8 cellular contexts compared by ENCODE assay signal in the genomic region with DNA sequence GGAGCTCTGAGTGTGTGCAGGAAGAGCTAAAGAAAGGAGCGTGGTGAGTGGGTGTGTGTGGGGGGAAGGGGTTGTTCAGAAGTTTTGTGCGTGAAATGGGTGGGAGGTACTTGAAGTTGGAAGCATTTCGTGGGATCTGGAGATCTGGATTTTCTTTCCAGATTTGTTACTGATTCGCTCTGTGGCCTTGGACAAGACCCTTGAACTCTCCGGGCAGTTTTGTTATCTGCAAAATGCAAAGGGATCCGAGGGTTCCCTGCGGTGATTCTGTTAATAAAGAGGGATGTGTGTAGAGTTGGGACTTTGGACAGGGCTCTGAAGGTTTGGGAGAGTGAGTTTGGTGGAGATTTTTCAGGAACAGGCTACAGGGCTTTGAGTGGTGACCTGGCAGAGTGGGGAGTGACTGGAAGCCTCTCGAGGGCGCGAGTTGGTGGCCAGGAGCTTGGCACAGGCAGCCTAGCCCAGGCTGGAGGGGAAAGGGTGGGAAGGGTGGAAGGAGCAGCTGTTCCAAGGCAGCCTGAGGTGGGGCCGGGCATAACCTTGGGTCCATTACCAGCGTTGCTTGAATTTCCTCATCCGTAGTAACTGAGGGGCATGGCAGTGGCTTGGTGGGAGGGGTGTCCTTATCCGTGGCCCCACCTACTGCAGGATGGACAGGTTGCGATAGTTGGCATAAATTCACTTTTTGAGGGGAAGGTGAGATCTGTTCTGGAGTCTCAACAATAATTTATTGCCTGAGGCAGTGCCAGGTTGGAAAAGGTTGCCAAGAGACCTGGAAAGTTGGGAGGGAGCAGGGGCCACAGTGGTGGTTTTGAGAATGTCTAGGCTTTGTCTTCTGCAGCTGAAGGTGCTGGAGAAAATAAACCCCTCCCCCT. TPM values are rescaled to one million over a fixed set of nuclear protein-coding genes. Genes with fewer than 3 reads are reported as not detected.
DNase-seq lines count a peak whose midpoint lies in the region; ATAC-seq, FAIRE-seq and TF ChIP-seq lines count a peak whose summit lies in the region.

No MANE protein-coding gene starts in this region.

- no peak overlapping the region for H3K4me3 ChIP-seq in CD8-positive, alpha-beta T cell (ENCODE audit: low read depth, low read length)
- peak overlapping the region; percentile 95 for H3K4me3 ChIP-seq in Karpas-422 (ENCODE audit: low read length)
- H3K4me3 ChIP-seq in GM12878, result peak overlapping the region; percentile 100
- peak overlapping the region; percentile 94 to 97 for H3K4me3 ChIP-seq in testis

- no peak for TF ChIP-seq CTCF in CD8-positive, alpha-beta T cell (IDR thresholded peaks at IDR 0.05)
- TF ChIP-seq CTCF in GM12878 (IDR thresholded peaks at IDR 0.05 in 2 of 3, conservative IDR thresholded peaks at IDR 0.05 in 1 of 3; ENCODE audit: control insufficient read depth in 2 of 3, extremely low read depth in 1 of 3, insufficient read depth in 1 of 3, low read depth in 3 of 3, low read length in 3 of 3) (no peak), testis (IDR thresholded peaks at IDR 0.05) (no peak)

- peaks cover 7% of the 10 kb centered on the region for H3K36me3 Mint-ChIP-seq in CD8-positive, alpha-beta T cell

- peaks cover 41% of the 10 kb centered on the region for H3K27me3 Mint-ChIP-seq in CD8-positive, alpha-beta T cell (ENCODE audit: low read depth)

- TF ChIP-seq RAD21 in GM12878 (IDR thresholded peaks at IDR 0.05; ENCODE audit: insufficient read depth, low read depth, low read length), result no peak

- SMC1A ChIA-PET in GM12878 (lab: Charles Lee; ENCODE audit: uncharacterized antibody, unreplicated experiment), result interaction anchor here (0.9 to 1.4 kb wide), 4 partner anchors 13 to 105 kb away, joined by 3 read pairs; no protein-coding TSS in a partner anchor

- no peak overlapping the region for H3K27ac ChIP-seq in CD8-positive, alpha-beta T cell (ENCODE audit: low read depth, low read length)
- H3K27ac ChIP-seq in Karpas-422 (ENCODE audit: low read length) (peak overlapping the region; percentile 66), GM12878 (ENCODE audit: control insufficient read depth, insufficient read depth) (peak overlapping the region; percentile 79), layer of hippocampus (ENCODE audit: low read depth, low read length) (peak overlapping the region; percentile 92), testis (peak overlapping the region; percentile 65 to 90)

- H3K27ac Mint-ChIP-seq in CD8-positive, alpha-beta T cell, result no peak overlapping the region

- no peak for ATAC-seq in CD8-positive, alpha-beta T cell
- ATAC-seq in GM12878 (no peak), GM18861 (IDR thresholded peaks at IDR 0.05; ENCODE audit: unreplicated experiment) (no peak)

- H2AFZ ChIP-seq in Karpas-422 (ENCODE audit: low read length) (no peak overlapping the region), GM12878 (ENCODE audit: control insufficient read depth, low read depth, low read length) (no peak overlapping the region)

- peaks cover 41% of the 10 kb centered on the region for H3K4me1 Mint-ChIP-seq in CD8-positive, alpha-beta T cell (ENCODE audit: low read depth)

- WGBS in GM12878 (ENCODE audit: insufficient coverage, insufficient replicate concordance, low lambda C conversion rate, missing lambda C conversion rate), result 35% methylated on average over 15 of the region's 15 CpGs
- 21 to 22% methylated on average over 15 of the region's 15 CpGs for WGBS in testis, 2 donors

- H3K4me2 ChIP-seq in Karpas-422 (ENCODE audit: low read depth, low read length, poor library complexity, severe bottlenecking) (peak overlapping the region; percentile 82), GM12878 (ENCODE audit: control insufficient read depth, insufficient read depth) (peak overlapping the region; percentile 97)

- BruUV-seq in GM12878 (replicated peaks; lab: Mats Ljungman, UMichigan), result no TSS peak

- no peaks in the 10 kb centered on the region for H3K9me3 ChIP-seq in CD8-positive, alpha-beta T cell (ENCODE audit: low read length)
- H3K9me3 ChIP-seq in Karpas-422 (ENCODE audit: low read length), result no peaks in the 10 kb centered on the region
- no peaks in the 10 kb centered on the region for H3K9me3 ChIP-seq in GM12878 (replicated peaks; ENCODE audit: control insufficient read depth, insufficient read depth, low read length)
- no peaks in the 10 kb centered on the region for H3K9me3 ChIP-seq in testis

- H3K36me3 ChIP-seq in CD8-positive, alpha-beta T cell (ENCODE audit: insufficient read depth, low read length), result no peaks in the 10 kb centered on the region
- H3K36me3 ChIP-seq in Karpas-422 (ENCODE audit: insufficient read depth, low read length), result no peaks in the 10 kb centered on the region
- no peaks in the 10 kb centered on the region for H3K36me3 ChIP-seq in GM12878 (ENCODE audit: control insufficient read depth in 2 of 2, insufficient read depth in 2 of 2, low read length in 1 of 2)
- no peaks in the 10 kb centered on the region for H3K36me3 ChIP-seq in testis (ENCODE audit: low read depth, missing control alignments)

- intact Hi-C loops in CD8-positive, alpha-beta T cell (cut with DNase I, micrococcal nuclease), result loop anchor here (5.0 kb wide), 3 partner anchors 33 to 88 kb away; no protein-coding TSS in a partner anchor
- intact Hi-C loops in GM12878 (cut with micrococcal nuclease; ENCODE audit: unreplicated experiment) (loop anchor here (5.0 kb wide), 1 partner anchor 38 kb away; no protein-coding TSS in a partner anchor), testis (cut with DNase I; ENCODE audit: low total_unique reads) (loop anchor here (10.0 kb wide), 1 partner anchor 75 kb away; no protein-coding TSS in a partner anchor)

- H4K20me1 ChIP-seq in Karpas-422 (ENCODE audit: insufficient read depth, low read depth, low read length), result peaks cover 12% of the 10 kb centered on the region
- H4K20me1 ChIP-seq in GM12878 (ENCODE audit: control insufficient read depth, insufficient read depth), result no peaks in the 10 kb centered on the region; the same call in 1 of the 2 replicates

- H3K79me2 ChIP-seq in Karpas-422 (ENCODE audit: low read length) (peaks cover 70% of the 10 kb centered on the region), GM12878 (ENCODE audit: control insufficient read depth, insufficient read depth, low read length) (peaks cover 69% of the 10 kb centered on the region)

- FAIRE-seq in GM12878 (lab: Jason Lieb, UNC), result no peak

- no peaks in the 10 kb centered on the region for H3K9me2 ChIP-seq in Karpas-422 (replicated peaks; ENCODE audit: insufficient read depth, low read length)

- RAD21 ChIA-PET in GM12878 (lab: Charles Lee; ENCODE audit: unreplicated experiment), result interaction anchor here (0.6 to 1.3 kb wide), 4 partner anchors 37 to 281 kb away, joined by 3 to 4 read pairs (median 4); a partner anchor contains a TSS

- peak overlapping the region; percentile 92 for H3K9ac ChIP-seq in Karpas-422 (ENCODE audit: low read length)
- peak overlapping the region; percentile 95 for H3K9ac ChIP-seq in GM12878 (ENCODE audit: control insufficient read depth, insufficient read depth, low read length)

- no peaks in the 10 kb centered on the region for H3K9me3 Mint-ChIP-seq in CD8-positive, alpha-beta T cell

- CTCF ChIA-PET in CD8-positive, alpha-beta T cell (lab: Charles Lee), result interaction anchor here (0.6 to 7.2 kb wide), 5 partner anchors 14 to 281 kb away, joined by 3 to 49 read pairs (median 3); a partner anchor contains a TSS
- CTCF ChIA-PET in GM12878 (lab: Yijun Ruan, JAX), result interaction anchor here (0.6 to 6.5 kb wide), 5 partner anchors 10 to 281 kb away, joined by 3 to 53 read pairs (median 4); a partner anchor contains a TSS

- peak overlapping the region; percentile 91 for H3K4me3 Mint-ChIP-seq in CD8-positive, alpha-beta T cell

- H3K27me3 ChIP-seq in CD8-positive, alpha-beta T cell (ENCODE audit: insufficient read depth, low read length), result peaks cover 16% of the 10 kb centered on the region
- no peaks in the 10 kb centered on the region for H3K27me3 ChIP-seq in Karpas-422 (ENCODE audit: low read length)
- H3K27me3 ChIP-seq in GM12878 (replicated peaks in 1 of 2; ENCODE audit: control insufficient read depth in 2 of 2, insufficient read depth in 2 of 2, low read length in 1 of 2), result no peaks in the 10 kb centered on the region
- H3K27me3 ChIP-seq in layer of hippocampus (ENCODE audit: control insufficient read depth, insufficient read depth, low read length), result no peaks in the 10 kb centered on the region
- no peaks in the 10 kb centered on the region for H3K27me3 ChIP-seq in testis

- H3K4me1 ChIP-seq in CD8-positive, alpha-beta T cell (ENCODE audit: insufficient read depth, low read length), result peaks cover 23% of the 10 kb centered on the region
- H3K4me1 ChIP-seq in Karpas-422 (ENCODE audit: low read length) (peaks cover 50% of the 10 kb centered on the region), GM12878 (ENCODE audit: control insufficient read depth, insufficient read depth, low read length) (peaks cover 13% of the 10 kb centered on the region), testis (peaks cover 59% of the 10 kb centered on the region)

- in situ Hi-C loops in GM12878 (cut with MboI), result loop anchor here (25.0 kb wide), 1 partner anchor 237 kb away; a partner anchor contains a TSS

- no peak for TF ChIP-seq EP300 in GM12878 (IDR thresholded peaks at IDR 0.05; ENCODE audit: borderline replicate concordance in 1 of 2, control insufficient read depth in 1 of 2, low read depth in 2 of 2, low read length in 2 of 2)

- TF ChIP-seq POLR2A in GM12878 (IDR thresholded peaks at IDR 0.05; ENCODE audit: low read depth, low read length) (no peak), testis (IDR thresholded peaks at IDR 0.05) (no peak)

- POLR2A ChIA-PET in CD8-positive, alpha-beta T cell (lab: Charles Lee), result interaction anchor here (1.0 kb wide), 1 partner anchor 8 kb away, joined by 3 read pairs; no protein-coding TSS in a partner anchor
- POLR2A ChIA-PET in GM12878 (lab: Charles Lee), result interaction anchor here (0.5 to 2.5 kb wide), 8 partner anchors 11 to 247 kb away, joined by 3 to 8 read pairs (median 4); a partner anchor contains a TSS

- DNase-seq in CD8-positive, alpha-beta T cell, result no peak
- DNase-seq in Karpas-422 (no peak), GM12878 (ENCODE audit: low read depth, low spot score) (no peak), testis (no peak), occipital lobe (lab: John Stamatoyannopoulos, UW) (no peak)
- DNase-seq in activated CD4-positive, CD25-positive, alpha-beta regulatory T cell treated with anti-CD3 and anti-CD28 coated beads, Interleukin-2, amount 50 U/mL, for 72 hours, result no peak

RNA-seq across cellular contexts. Expression of a gene that starts 2.1 kb away (rescaled TPM):
- 100 to 1,000 TPM; 110 to 111 TPM for total RNA-seq in CD8-positive, alpha-beta T cell
- total RNA-seq in Karpas-422 (2014; rRNA removed; shearing (Covaris generic); ENCODE audit: low replicate concordance), result 54.6 and 106 TPM in 2 replicates
- total RNA-seq in GM12878 (2013; cell fraction: nucleolus; rRNA removed), result 94.9 and 116 TPM in 2 replicates
- total RNA-seq in GM12878 (2014; rRNA removed) (131 and 173 TPM in 2 replicates), GM12878 (2014; rRNA removed; fragmentation: Illumina TruSeq; extraction: Trizol) (26.9 and 30.4 TPM in 2 replicates), GM12878 (2021) (278 and 293 TPM in 2 replicates), testis (100 to 1,000 TPM; 112 to 135 TPM), occipital lobe (53.2 TPM)
- polyA plus RNA-seq in GM12878 (2011; ENCODE audit: low read depth), result 84.3 TPM
- polyA plus RNA-seq in GM12878 (2011; rRNA removed) (40.0 and 127 TPM in 2 replicates), GM12878 (2014; fragmentation: Illumina TruSeq; extraction: Trizol) (99.2 and 135 TPM in 2 replicates), GM12878 (2014; fragmentation: Nextera tagmentation; extraction: Ambion mirVana) (1 to 10 TPM; 2.4 to 6.7 TPM), GM12878 (2014; rRNA removed) (123 and 187 TPM in 2 replicates), GM12878 (2016; fragmentation: Nextera tagmentation; extraction: Ambion mirVana) (10 to 100 TPM; 37.9 to 45.7 TPM), testis (ENCODE audit: insufficient read depth, low read depth, low replicate concordance) (158 TPM)
- polyA plus RNA-seq in GM12878 (2011; cell fraction: cytosol; rRNA removed), result 71.1 and 76.5 TPM in 2 replicates
- 300 and 637 TPM in 2 replicates for polyA plus RNA-seq in GM12878 (2011; cell fraction: nucleus; rRNA removed)
- 113 and 154 TPM in 2 replicates for polyA plus RNA-seq in GM12878 (2012)
- polyA minus RNA-seq in GM12878 (2011; rRNA and poly(A)+ RNA removed), result 59.8 and 89.6 TPM in 2 replicates
- polyA minus RNA-seq in GM12878 (2011; cell fraction: cytosol; rRNA and poly(A)+ RNA removed), result 39.3 and 47.6 TPM in 2 replicates
- 27.4 and 67.4 TPM in 2 replicates for polyA minus RNA-seq in GM12878 (2011; cell fraction: nucleus; rRNA and poly(A)+ RNA removed)

RNA-seq across cellular contexts. Expression of a gene that starts 30.6 kb away (rescaled TPM):
- 100 to 1,000 TPM; 313 to 315 TPM for total RNA-seq in CD8-positive, alpha-beta T cell
- total RNA-seq in Karpas-422 (2014; rRNA removed; shearing (Covaris generic); ENCODE audit: low replicate concordance), result 474 and 745 TPM in 2 replicates
- total RNA-seq in GM12878 (2013; cell fraction: nucleolus; rRNA removed), result 94.4 and 105 TPM in 2 replicates
- total RNA-seq in GM12878 (2014; rRNA removed) (454 and 468 TPM in 2 replicates), GM12878 (2014; rRNA removed; fragmentation: Illumina TruSeq; extraction: Trizol) (344 and 358 TPM in 2 replicates), GM12878 (2021) (378 and 384 TPM in 2 replicates), testis (100 to 1,000 TPM; 195 to 235 TPM), occipital lobe (149 TPM)
- 241 TPM for polyA plus RNA-seq in GM12878 (2011; ENCODE audit: low read depth)
- polyA plus RNA-seq in GM12878 (2011; rRNA removed) (156 and 330 TPM in 2 replicates), GM12878 (2014; fragmentation: Illumina TruSeq; extraction: Trizol) (862 and 927 TPM in 2 replicates), GM12878 (2014; fragmentation: Nextera tagmentation; extraction: Ambion mirVana) (100 to 1,000 TPM; 715 to 863 TPM), GM12878 (2014; rRNA removed) (515 and 596 TPM in 2 replicates), GM12878 (2016; fragmentation: Nextera tagmentation; extraction: Ambion mirVana) (100 to 1,000 TPM; 393 to 403 TPM), testis (ENCODE audit: insufficient read depth, low read depth, low replicate concordance) (201 TPM)
- polyA plus RNA-seq in GM12878 (2011; cell fraction: cytosol; rRNA removed), result 865 and 965 TPM in 2 replicates
- 352 and 437 TPM in 2 replicates for polyA plus RNA-seq in GM12878 (2011; cell fraction: nucleus; rRNA removed)
- polyA plus RNA-seq in GM12878 (2012), result 356 and 358 TPM in 2 replicates
- polyA minus RNA-seq in GM12878 (2011; rRNA and poly(A)+ RNA removed), result 377 and 421 TPM in 2 replicates
- 139 and 152 TPM in 2 replicates for polyA minus RNA-seq in GM12878 (2011; cell fraction: cytosol; rRNA and poly(A)+ RNA removed)
- 57.3 and 75.5 TPM in 2 replicates for polyA minus RNA-seq in GM12878 (2011; cell fraction: nucleus; rRNA and poly(A)+ RNA removed)

RNA-seq across cellular contexts. Expression of a gene that starts 31.8 kb away (rescaled TPM):
- total RNA-seq in CD8-positive, alpha-beta T cell, result 100 to 1,000 TPM; 135 to 151 TPM
- 262 and 352 TPM in 2 replicates for total RNA-seq in Karpas-422 (2014; rRNA removed; shearing (Covaris generic); ENCODE audit: low replicate concordance)
- total RNA-seq in GM12878 (2013; cell fraction: nucleolus; rRNA removed), result 240 and 254 TPM in 2 replicates
- 107 and 123 TPM in 2 replicates for total RNA-seq in GM12878 (2014; rRNA removed)
- 58.1 and 72.6 TPM in 2 replicates for total RNA-seq in GM12878 (2014; rRNA removed; fragmentation: Illumina TruSeq; extraction: Trizol)
- 294 and 306 TPM in 2 replicates for total RNA-seq in GM12878 (2021)
- polyA plus RNA-seq in GM12878 (2011; ENCODE audit: low read depth), result 90.5 TPM
- 95.5 and 243 TPM in 2 replicates for polyA plus RNA-seq in GM12878 (2011; rRNA removed)
- 202 and 251 TPM in 2 replicates for polyA plus RNA-seq in GM12878 (2011; cell fraction: cytosol; rRNA removed)
- 631 and 739 TPM in 2 replicates for polyA plus RNA-seq in GM12878 (2011; cell fraction: nucleus; rRNA removed)
- polyA plus RNA-seq in GM12878 (2012), result 149 and 285 TPM in 2 replicates
- polyA plus RNA-seq in GM12878 (2014; fragmentation: Illumina TruSeq; extraction: Trizol), result 122 and 157 TPM in 2 replicates
- 10 to 100 TPM; 39.2 to 92.6 TPM for polyA plus RNA-seq in GM12878 (2014; fragmentation: Nextera tagmentation; extraction: Ambion mirVana)
- polyA plus RNA-seq in GM12878 (2014; rRNA removed), result 117 and 145 TPM in 2 replicates
- 100 to 1,000 TPM; 220 to 263 TPM for polyA plus RNA-seq in GM12878 (2016; fragmentation: Nextera tagmentation; extraction: Ambion mirVana)
- polyA minus RNA-seq in GM12878 (2011; rRNA and poly(A)+ RNA removed), result 132 and 137 TPM in 2 replicates
- 101 and 112 TPM in 2 replicates for polyA minus RNA-seq in GM12878 (2011; cell fraction: cytosol; rRNA and poly(A)+ RNA removed)
- 127 and 184 TPM in 2 replicates for polyA minus RNA-seq in GM12878 (2011; cell fraction: nucleus; rRNA and poly(A)+ RNA removed)
- total RNA-seq in testis, result 1 to 10 TPM; 2.8 to 9.9 TPM
- polyA plus RNA-seq in testis (ENCODE audit: insufficient read depth, low read depth, low replicate concordance), result 8.3 TPM
- 0.16 TPM for total RNA-seq in occipital lobe

Comparison
In these comparisons a context has a peak if more than half of its experiments do, and no peak if none do; other contexts are left out.
1. RNA of a gene that starts 31.8 kb away (total RNA-seq): 262 to 352 TPM in Karpas-422, 135 to 151 TPM in CD8-positive, alpha-beta T cell and 58.1 to 306 TPM in GM12878; 2.8 to 9.9 TPM in testis and 0.16 TPM in occipital lobe (single experiment); every median in the first group is over 4 times any median in the second.